ENCODE assay signal across 8 cellular contexts in the genomic region with DNA sequence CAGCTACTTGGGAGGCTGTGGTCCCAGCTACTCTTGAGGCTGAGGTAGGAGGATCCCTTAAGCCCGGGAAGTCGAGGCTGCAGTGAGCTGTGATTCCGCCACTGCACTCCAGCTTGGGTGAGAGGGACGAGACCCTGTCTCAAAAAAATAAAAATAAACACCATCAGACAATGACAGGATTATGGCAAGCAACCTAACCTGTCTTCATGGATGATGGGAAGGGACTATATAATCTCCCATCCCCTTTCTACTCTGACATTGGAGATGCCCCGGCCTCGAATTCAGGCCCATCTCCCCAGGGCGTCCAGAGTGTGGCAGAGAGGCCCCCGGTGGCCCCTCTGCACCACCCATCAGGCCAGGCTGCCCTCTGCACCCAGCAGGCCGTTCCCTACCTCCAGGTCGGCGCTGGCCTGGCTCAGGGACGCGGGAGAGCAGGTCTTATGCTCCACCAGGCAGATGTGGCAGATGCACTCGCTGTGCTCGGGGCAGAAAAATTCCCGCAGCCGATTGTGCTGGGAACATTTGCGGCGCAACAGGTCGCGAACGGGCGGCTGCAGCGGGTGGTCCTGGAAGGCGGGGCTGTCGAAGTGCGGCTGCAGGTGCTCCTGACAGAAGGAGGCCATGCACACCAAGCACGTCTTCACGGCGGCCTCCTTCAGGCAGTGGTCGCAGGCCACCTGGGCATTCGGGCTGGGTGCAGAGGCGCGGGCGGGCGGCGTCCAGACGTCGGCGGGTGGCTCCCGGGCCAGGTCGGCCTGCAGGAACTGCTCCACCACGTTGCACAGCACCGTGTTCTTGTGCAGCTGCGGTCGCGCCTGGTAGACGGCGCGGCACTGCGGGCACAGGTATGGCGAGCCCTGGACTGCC. TPM values are rescaled to one million over a fixed set of nuclear protein-coding genes. Genes with fewer than 3 reads are reported as not detected.
DNase-seq lines count a peak whose midpoint lies in the region; ATAC-seq and TF ChIP-seq lines count a peak whose summit lies in the region.

No MANE protein-coding gene starts in this region.

- peak overlapping the region; percentile 88 for H3K27ac Mint-ChIP-seq in HFFc6
- H3K27ac Mint-ChIP-seq in stimulated activated effector memory CD8-positive, alpha-beta T cell treated with anti-CD3 and anti-CD28 coated beads, Interleukin-12 subunit alpha, Interleukin-12 subunit beta, amount 100 ng/mL, for 72 hours = peak overlapping the region; percentile 92

- H3K4me1 Mint-ChIP-seq in HFFc6 (ENCODE audit: low read depth) = peaks cover 60% of the 10 kb centered on the region
- peaks cover 56% of the 10 kb centered on the region for H3K4me1 Mint-ChIP-seq in stimulated activated effector memory CD8-positive, alpha-beta T cell treated with anti-CD3 and anti-CD28 coated beads, Interleukin-12 subunit alpha, Interleukin-12 subunit beta, amount 100 ng/mL, for 72 hours

- no peaks in the 10 kb centered on the region for H3K9me3 ChIP-seq in iPS-18a (ENCODE audit: control insufficient read depth, low read depth, low read length)

- no peak; the same call in 1 of the 2 replicates for TF ChIP-seq CTCF in HFFc6 (IDR thresholded peaks at IDR 0.05)

- peak; percentile 40 to 47 for ATAC-seq in activated CD4-positive, CD25-positive, alpha-beta regulatory T cell treated with anti-CD3 and anti-CD28 coated beads, Interleukin-2, amount 50 U/mL, for 24 hours
- peak; percentile 39 for ATAC-seq in stimulated activated effector memory CD8-positive, alpha-beta T cell treated with anti-CD3 and anti-CD28 coated beads, Interleukin-12 subunit alpha, Interleukin-12 subunit beta, amount 100 ng/mL, for 72 hours

- H3K4me3 ChIP-seq in iPS-18a (ENCODE audit: low read length) = peak overlapping the region; percentile 84

- peaks cover 6% of the 10 kb centered on the region for H3K4me1 ChIP-seq in iPS-18a (ENCODE audit: control insufficient read depth, low read depth, low read length)

- H3K27me3 Mint-ChIP-seq in HFFc6 (ENCODE audit: insufficient read depth) = peaks cover 3% of the 10 kb centered on the region

- H3K9me3 Mint-ChIP-seq in HFFc6 = peaks cover 8% of the 10 kb centered on the region
- no peaks in the 10 kb centered on the region for H3K9me3 Mint-ChIP-seq in stimulated activated effector memory CD8-positive, alpha-beta T cell treated with anti-CD3 and anti-CD28 coated beads, Interleukin-12 subunit alpha, Interleukin-12 subunit beta, amount 100 ng/mL, for 72 hours

- H3K9ac ChIP-seq in iPS-18a (ENCODE audit: low read length) = peak overlapping the region; percentile 70

- H3K4me3 Mint-ChIP-seq in HFFc6 = peak overlapping the region; percentile 95
- peak overlapping the region; percentile 77 for H3K4me3 Mint-ChIP-seq in stimulated activated effector memory CD8-positive, alpha-beta T cell treated with anti-CD3 and anti-CD28 coated beads, Interleukin-12 subunit alpha, Interleukin-12 subunit beta, amount 100 ng/mL, for 72 hours

- peaks cover 29% of the 10 kb centered on the region for H3K36me3 Mint-ChIP-seq in HFFc6 (ENCODE audit: low read depth)
- H3K36me3 Mint-ChIP-seq in stimulated activated effector memory CD8-positive, alpha-beta T cell treated with anti-CD3 and anti-CD28 coated beads, Interleukin-12 subunit alpha, Interleukin-12 subunit beta, amount 100 ng/mL, for 72 hours = peaks cover 64% of the 10 kb centered on the region

- DNase-seq in activated CD4-positive, CD25-positive, alpha-beta regulatory T cell treated with anti-CD3 and anti-CD28 coated beads, Interleukin-2, amount 50 U/mL, for 72 hours = no peak
- DNase-seq in HFFc6 (no peak), NCI-H146 (lab: John Stamatoyannopoulos, UW) (peak; percentile 75)
- no peak for DNase-seq in stimulated activated effector memory CD8-positive, alpha-beta T cell treated with anti-CD3 and anti-CD28 coated beads, Interleukin-12 subunit alpha, Interleukin-12 subunit beta, amount 100 ng/mL, for 72 hours (ENCODE audit: low spot score in 2 of 2)
- no peak for DNase-seq in stimulated activated naive CD4-positive, alpha-beta T cell (lab: John Stamatoyannopoulos, UW)

- H3K27ac ChIP-seq in angular gyrus (ENCODE audit: low read depth, low read length) (peak overlapping the region; percentile 37), iPS-18a (ENCODE audit: low read length) (no peak overlapping the region)

- peaks cover 1% of the 10 kb centered on the region for H3K36me3 ChIP-seq in iPS-18a (ENCODE audit: control insufficient read depth, low read depth, low read length)

- peaks cover 36% of the 10 kb centered on the region for H3K27me3 ChIP-seq in iPS-18a (ENCODE audit: control insufficient read depth, insufficient read depth, low read length)

RNA-seq across cellular contexts. Expression of gene TRIM25, which starts 0.6 kb away (rescaled TPM):
- total RNA-seq in HFFc6 (2021; fragmentation: NEBNext Ultra II Directional; extraction: Animal tissue kit (Norgen Biotek cat#: 25700)) = 10 to 100 TPM; 38.8 to 43.7 (median 41.4) TPM

RNA-seq across cellular contexts. Expression of gene COIL, which starts 47.6 kb away (rescaled TPM):
- 10 to 100 TPM; 13.6 to 16.4 (median 16.2) TPM for total RNA-seq in HFFc6 (2021; fragmentation: NEBNext Ultra II Directional; extraction: Animal tissue kit (Norgen Biotek cat#: 25700))
